In the genomic region with DNA sequence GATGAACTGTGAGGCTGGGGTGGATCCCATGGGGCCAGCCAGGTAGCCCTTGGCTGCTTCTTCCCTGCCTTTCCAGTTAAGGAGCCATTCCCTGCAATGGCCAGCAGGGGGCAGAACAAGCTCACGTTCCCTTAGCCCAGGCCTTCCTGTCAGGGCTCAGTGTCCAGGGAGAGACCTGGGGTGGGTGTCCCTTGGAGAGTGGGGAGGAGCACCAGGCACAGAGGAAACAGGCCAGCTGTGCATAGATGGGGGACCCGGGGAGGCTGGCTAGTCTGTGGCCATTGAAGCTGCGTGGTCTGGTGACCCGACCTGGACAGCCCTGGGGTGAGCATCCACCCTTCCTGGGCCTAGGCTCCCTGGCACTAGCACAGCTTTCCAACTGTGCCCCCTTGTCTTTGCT, we compare ENCODE assay signal across 8 cellular contexts.
DNase-seq lines count a peak whose midpoint lies in the region; ATAC-seq lines count a peak whose summit lies in the region.

No MANE protein-coding gene starts in this region.

- H3K27ac ChIP-seq in caudate nucleus (ENCODE audit: low read depth, low read length): peak overlapping the region; percentile 69

- ATAC-seq in HG02852 (IDR thresholded peaks at IDR 0.05; ENCODE audit: unreplicated experiment) (peak; percentile 50), HG03521 (IDR thresholded peaks at IDR 0.05; ENCODE audit: unreplicated experiment) (no peak)

- DNase-seq in EH (ENCODE audit: low read depth) (peak; percentile 86), NCI-H2196 treated with DMSO at 0.1 percent for 48 hours (lab: John Stamatoyannopoulos, UW; ENCODE audit: unreplicated experiment) (peak; percentile 67), caudate nucleus (lab: John Stamatoyannopoulos, UW) (peak in 57 of 61 donors; percentile 40 to 87 (median 68)), kidney tubule cell (ENCODE audit: low spot score) (peak; percentile 85)
- DNase-seq in activated CD4-positive, CD25-positive, alpha-beta regulatory T cell treated with anti-CD3 and anti-CD28 coated beads, Interleukin-2, amount 50 U/mL, for 16 hours (ENCODE audit: low read depth, low spot score): peak; percentile 62
- DNase-seq in stimulated activated CD4-positive, alpha-beta T cell treated with anti-CD3 and anti-CD28 coated beads, Interleukin-2, amount 100 ng/mL, for 48 hours: peak; percentile 73 to 75
